In the genomic region with DNA sequence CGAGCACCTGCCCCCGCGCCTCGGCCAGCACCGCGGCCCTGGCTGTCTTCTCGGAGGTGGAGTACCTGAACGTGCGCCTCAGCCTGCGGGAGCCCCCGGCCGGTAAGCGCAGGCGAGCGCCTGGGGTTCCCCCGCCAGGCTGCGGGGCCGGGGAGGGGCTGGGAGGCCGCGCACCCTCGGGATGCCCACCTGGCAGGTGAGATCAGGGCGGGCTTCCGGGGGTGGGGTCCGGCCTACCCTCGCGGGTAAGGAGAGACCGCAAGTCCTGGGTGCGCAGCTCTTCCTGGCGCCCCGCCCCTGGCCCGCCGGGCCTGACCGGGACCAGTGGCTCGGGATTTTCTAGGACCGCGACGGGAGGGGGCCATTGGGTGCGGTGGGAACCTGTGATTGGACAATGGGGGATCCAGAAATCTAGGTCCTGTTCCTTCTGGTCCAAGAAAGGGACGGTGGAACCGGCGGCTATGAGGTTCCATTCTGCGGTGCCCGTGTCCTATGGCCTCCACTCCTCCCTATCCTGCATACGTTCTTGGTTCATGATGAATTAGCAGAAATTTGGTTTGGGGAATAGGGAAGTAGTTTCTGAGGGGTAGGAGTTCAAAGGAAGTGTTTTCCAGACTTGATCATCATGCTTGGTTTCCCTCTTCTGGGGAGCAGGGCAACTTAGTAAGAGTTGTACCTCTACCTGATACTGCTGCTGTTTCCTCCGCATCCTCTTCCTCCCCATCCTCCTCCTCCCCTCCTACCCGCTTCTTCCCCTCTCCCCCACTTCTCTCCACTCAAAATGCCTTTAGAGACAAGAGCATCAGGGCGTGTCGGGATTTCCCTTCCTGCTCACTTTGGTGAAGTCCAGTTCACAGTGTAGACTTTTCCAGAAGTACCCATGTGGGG, we compare ENCODE assay signal across 8 cellular contexts. TPM values are rescaled to one million over a fixed set of nuclear protein-coding genes. Genes with fewer than 3 reads are reported as not detected.
DNase-seq lines count a peak whose midpoint lies in the region; ATAC-seq and TF ChIP-seq lines count a peak whose summit lies in the region.

No MANE protein-coding gene starts in this region.

- no peak for TF ChIP-seq EP300 in gastroesophageal sphincter (IDR thresholded peaks at IDR 0.05)
- no peak for TF ChIP-seq EP300 in neural cell (conservative IDR thresholded peaks at IDR 0.05; ENCODE audit: poor library complexity, severe bottlenecking)

- H3K9me2 ChIP-seq in neural cell (ENCODE audit: insufficient read depth, low read length) = no peaks in the 10 kb centered on the region

- H3K79me2 ChIP-seq in neural cell (replicated peaks; ENCODE audit: insufficient read depth, low read length) = peaks cover 19% of the 10 kb centered on the region

- H3K9me3 ChIP-seq in BLaER1 (0 out of 2 replicates have a peak, but pooled peaks cover 5% of the 10 kb centered on the region), HUES48 (ENCODE audit: control insufficient read depth, insufficient read depth, low read length) (no peaks in the 10 kb centered on the region), gastroesophageal sphincter (no peaks in the 10 kb centered on the region), neural cell (ENCODE audit: low read length) (no peaks in the 10 kb centered on the region)

- H3K9ac ChIP-seq in BLaER1 (peak overlapping the region; percentile 83), HUES48 (ENCODE audit: low read depth, low read length) (0 out of 2 replicates have a peak overlapping the region, but pooled peaks have one; percentile 11), neural cell (ENCODE audit: low read length) (peak overlapping the region; percentile 62)

- H3K4me3 ChIP-seq in BLaER1 = peak overlapping the region; percentile 98
- H3K4me3 ChIP-seq in HUES48 (ENCODE audit: low read depth, low read length) = peak overlapping the region; percentile 72
- H3K4me3 ChIP-seq in gastroesophageal sphincter = peak overlapping the region; percentile 88 to 98
- peak overlapping the region; percentile 86 for H3K4me3 ChIP-seq in neural cell (ENCODE audit: low read length)

- no peaks in the 10 kb centered on the region for H3F3A ChIP-seq in neural cell (ENCODE audit: insufficient read depth, low read length, poor library complexity, severe bottlenecking)

- 11 to 26% methylated on average over 5 to 10 of the region's 48 CpGs for WGBS in gastroesophageal sphincter (ENCODE audit: low coverage in 1 of 2), 2 donors

- TF ChIP-seq CTCF in gastroesophageal sphincter (IDR thresholded peaks at IDR 0.05) = no peak
- TF ChIP-seq CTCF in neural cell (IDR thresholded peaks at IDR 0.05; ENCODE audit: poor library complexity, severe bottlenecking) = no peak

- ATAC-seq in gastroesophageal sphincter (peak; percentile 20), GM19035 (IDR thresholded peaks at IDR 0.05; ENCODE audit: unreplicated experiment) (no peak)

- H2AFZ ChIP-seq in neural cell (ENCODE audit: low read depth, low read length) = peak overlapping the region; percentile 9

- H3K4me1 ChIP-seq in BLaER1 (peaks cover 39% of the 10 kb centered on the region), HUES48 (ENCODE audit: control insufficient read depth, insufficient read depth, low read length) (peaks cover 3% of the 10 kb centered on the region; the same call in 1 of the 2 replicates), gastroesophageal sphincter (peaks cover 2 to 58% (median 2%) of the 10 kb centered on the region in 3 donors)

- peak; percentile 56 for DNase-seq in activated CD8-positive, alpha-beta memory T cell treated with anti-CD3 and anti-CD28 coated beads, Interleukin-2, amount 50 U/mL, for 48 hours
- no peak for DNase-seq in activated CD4-positive, CD25-positive, alpha-beta regulatory T cell treated with anti-CD3 and anti-CD28 coated beads, Interleukin-2, amount 50 U/mL, for 72 hours
- no peak for DNase-seq in NCI-H524 treated with DMSO at 0.1 percent for 48 hours (lab: John Stamatoyannopoulos, UW)

- peak overlapping the region; percentile 77 for H3K27ac ChIP-seq in BLaER1
- no peak overlapping the region for H3K27ac ChIP-seq in HUES48 (ENCODE audit: low read depth, low read length)
- peak overlapping the region; percentile 92 to 99 (median 98) for H3K27ac ChIP-seq in gastroesophageal sphincter
- H3K27ac ChIP-seq in neural cell (ENCODE audit: low read length) = no peak overlapping the region

- H3K4me2 ChIP-seq in BLaER1 = peak overlapping the region; percentile 97
- H3K4me2 ChIP-seq in neural cell (ENCODE audit: low read length) = peak overlapping the region; percentile 58

- no peak for TF ChIP-seq POLR2A in gastroesophageal sphincter (IDR thresholded peaks at IDR 0.05)

- H3K27me3 ChIP-seq in BLaER1 (peaks cover 11% of the 10 kb centered on the region; the same call in 1 of the 2 replicates), HUES48 (ENCODE audit: control insufficient read depth, insufficient read depth, low read length) (no peaks in the 10 kb centered on the region; the same call in 1 of the 2 replicates), gastroesophageal sphincter (no peaks in the 10 kb centered on the region), neural cell (ENCODE audit: insufficient read depth, low read depth, low read length) (no peaks in the 10 kb centered on the region)

- H4K20me1 ChIP-seq in BLaER1 (peaks cover 33% of the 10 kb centered on the region; the same call in 1 of the 2 replicates), neural cell (ENCODE audit: insufficient read depth) (peaks cover 4% of the 10 kb centered on the region)

- no peak for TF ChIP-seq RAD21 in neural cell (conservative IDR thresholded peaks at IDR 0.05)

- H3K36me3 ChIP-seq in BLaER1 (peaks cover 9% of the 10 kb centered on the region), HUES48 (ENCODE audit: control insufficient read depth, insufficient read depth, low read length) (peaks cover 4% of the 10 kb centered on the region; the same call in 1 of the 2 replicates), gastroesophageal sphincter (peaks cover 0 to 6% of the 10 kb centered on the region in 2 donors), neural cell (ENCODE audit: insufficient read depth, low read length) (no peaks in the 10 kb centered on the region)

TF ChIP-seq in neural cell, 6 proteins besides CTCF, POLR2A, EP300 and RAD21:
- TF ChIP-seq TAF1 (IDR thresholded peaks at IDR 0.05; ENCODE audit: low read depth) = no peak
- TF ChIP-seq SMC3 (conservative IDR thresholded peaks at IDR 0.05; ENCODE audit: poor library complexity) = no peak
- TF ChIP-seq REST (IDR thresholded peaks at IDR 0.05; ENCODE audit: borderline replicate concordance) = no peak
- TF ChIP-seq EZH2 (IDR thresholded peaks at IDR 0.05; ENCODE audit: borderline replicate concordance, insufficient read depth, low read length, poor library complexity, severe bottlenecking) = no peak
- no peak for TF ChIP-seq POLR2AphosphoS5 (IDR thresholded peaks at IDR 0.05)
- no peak for TF ChIP-seq MXI1 (conservative IDR thresholded peaks at IDR 0.05; ENCODE audit: poor library complexity, severe bottlenecking)

RNA-seq across cellular contexts. Expression of gene ARRDC4, which starts 0.8 kb away (rescaled TPM):
- 100 to 1,000 TPM in 3 of 4 donors, 10 to 100 TPM in 1; 49.5 to 176 (median 116) TPM for total RNA-seq in gastroesophageal sphincter
- 38.6 and 39.7 TPM in 2 replicates for polyA plus RNA-seq in neural cell
- 52.3 and 53.1 TPM in 2 replicates for polyA minus RNA-seq in neural cell

Comparison
In these comparisons a context has a peak if more than half of its experiments do, and no peak if none do; other contexts are left out.
1. H3K27ac ChIP-seq: peak in BLaER1 (single experiment) and gastroesophageal sphincter (4 of 4); none in HUES48 (single experiment) and neural cell (single experiment).
2. H3K9ac ChIP-seq: peak in every context shown above with its lines; median percentile 83 in BLaER1; 62 in neural cell; 11 in HUES48.
3. Peak in every context shown above with its lines, with median percentiles within 50 percentile points of each other: H3K4me3 ChIP-seq.